ENCODE assay signal across 1 cellular context in the genomic region with DNA sequence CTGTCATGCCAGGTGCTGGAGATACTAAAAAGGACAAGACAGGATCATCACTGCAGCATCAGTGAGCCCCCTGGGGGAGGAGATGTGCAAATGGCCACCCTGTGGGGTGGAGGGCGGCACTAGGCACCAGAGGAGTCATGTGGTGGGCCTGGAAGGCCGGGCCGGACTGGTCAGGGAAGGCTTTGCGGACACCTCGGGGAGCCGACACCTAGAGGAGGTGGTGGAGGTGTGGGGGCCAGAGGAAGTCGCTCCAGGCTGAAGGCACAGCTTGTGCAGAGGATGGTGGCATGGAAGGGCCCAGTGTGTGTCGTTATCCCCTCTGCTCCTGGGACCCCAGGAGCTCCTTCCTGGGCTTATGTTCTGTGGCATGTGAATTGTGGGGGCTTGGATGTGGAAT.
TF ChIP-seq lines count a peak whose summit lies in the region.

No MANE protein-coding gene starts in this region.

TF ChIP-seq in SK-N-SH, 30 proteins besides CTCF, POLR2A, EP300 and RAD21 (continued from another document):
- TF ChIP-seq GABPA (IDR thresholded peaks at IDR 0.05; ENCODE audit: low read depth) (no peak), FOSL2 (IDR thresholded peaks at IDR 0.05; ENCODE audit: borderline replicate concordance, low read depth) (no peak), TCF12 (IDR thresholded peaks at IDR 0.05) (no peak), CHD2 (IDR thresholded peaks at IDR 0.05; ENCODE audit: low read length, partially characterized antibody) (no peak), POLR2AphosphoS5 (IDR thresholded peaks at IDR 0.05; ENCODE audit: low read depth, low read length) (no peak), EZH2phosphoT487 (IDR thresholded peaks at IDR 0.05; ENCODE audit: borderline replicate concordance, low read depth) (no peak), FOXJ3 (CRISPR knock-in tag; IDR thresholded peaks at IDR 0.05) (no peak), SIN3A (IDR thresholded peaks at IDR 0.05; ENCODE audit: borderline replicate concordance, low read depth, low read length) (no peak), MEF2A (IDR thresholded peaks at IDR 0.05; ENCODE audit: borderline replicate concordance, low read depth) (no peak)
- TF ChIP-seq, protein P1, sequence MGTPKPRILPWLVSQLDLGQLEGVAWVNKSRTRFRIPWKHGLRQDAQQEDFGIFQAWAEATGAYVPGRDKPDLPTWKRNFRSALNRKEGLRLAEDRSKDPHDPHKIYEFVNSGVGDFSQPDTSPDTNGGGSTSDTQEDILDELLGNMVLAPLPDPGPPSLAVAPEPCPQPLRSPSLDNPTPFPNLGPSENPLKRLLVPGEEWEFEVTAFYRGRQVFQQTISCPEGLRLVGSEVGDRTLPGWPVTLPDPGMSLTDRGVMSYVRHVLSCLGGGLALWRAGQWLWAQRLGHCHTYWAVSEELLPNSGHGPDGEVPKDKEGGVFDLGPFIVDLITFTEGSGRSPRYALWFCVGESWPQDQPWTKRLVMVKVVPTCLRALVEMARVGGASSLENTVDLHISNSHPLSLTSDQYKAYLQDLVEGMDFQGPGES (IDR thresholded peaks at IDR 0.05; ENCODE audit: low read depth, low read length), result no peak
